7 cellular contexts compared by ENCODE assay signal in genomic region chr2:218010116-218010837, GRCh38. TPM values are rescaled to one million over a fixed set of nuclear protein-coding genes. Genes with fewer than 3 reads are reported as not detected.
DNase-seq lines count a peak whose midpoint lies in the region; ATAC-seq and TF ChIP-seq lines count a peak whose summit lies in the region.

No MANE protein-coding gene starts in this region.

- no peak overlapping the region for H3K27ac ChIP-seq in neuronal stem cell (replicated peaks; ENCODE audit: low read length)

- H3K4me3 ChIP-seq in foreskin fibroblast (ENCODE audit: low read depth in 1 of 2, low read length in 2 of 2) (peak overlapping the region; percentile 66 to 72), neuronal stem cell (ENCODE audit: low read length in 2 of 2) (peak overlapping the region in 1 of 2 donors; percentile 80)

- peak overlapping the region; percentile 72 to 80 for H3K4me3 Mint-ChIP-seq in activated T-cell treated with anti-CD3 and anti-CD28 coated beads, Interleukin-2, amount 50 U/mL, for 72 hours

- H3K36me3 Mint-ChIP-seq in activated T-cell treated with anti-CD3 and anti-CD28 coated beads, Interleukin-2, amount 50 U/mL, for 72 hours (ENCODE audit: insufficient read depth in 2 of 2), result no peaks in the 10 kb centered on the region

- H3K18ac ChIP-seq in neuronal stem cell (ENCODE audit: low read length), result peak overlapping the region; percentile 95

- H4K8ac ChIP-seq in neuronal stem cell (ENCODE audit: low read depth, low read length), result no peak overlapping the region

- TF ChIP-seq CTCF in GM12872 (IDR thresholded peaks at IDR 0.05; ENCODE audit: insufficient read depth, low read depth, low read length), result peak; percentile 17; the same call in 1 of the 3 replicates
- peak; percentile 75 for TF ChIP-seq CTCF in foreskin fibroblast (IDR thresholded peaks at IDR 0.05; ENCODE audit: low read depth, low read length)

- H3K9me3 Mint-ChIP-seq in activated T-cell treated with anti-CD3 and anti-CD28 coated beads, Interleukin-2, amount 50 U/mL, for 72 hours, result no peaks in the 10 kb centered on the region

- peak overlapping the region; percentile 53 for H2BK120ac ChIP-seq in neuronal stem cell (ENCODE audit: low read depth, low read length)

- H3K4me1 Mint-ChIP-seq in activated T-cell treated with anti-CD3 and anti-CD28 coated beads, Interleukin-2, amount 50 U/mL, for 72 hours (ENCODE audit: low read depth), result peaks cover 6% of the 10 kb centered on the region

- no peak overlapping the region for H3K14ac ChIP-seq in neuronal stem cell (ENCODE audit: low read length)

- no peaks in the 10 kb centered on the region for H3K36me3 ChIP-seq in neuronal stem cell (replicated peaks in 1 of 2; ENCODE audit: control insufficient read depth in 2 of 2, insufficient read depth in 2 of 2, low read length in 2 of 2)

- no peaks in the 10 kb centered on the region for H3K9me3 ChIP-seq in neuronal stem cell (replicated peaks in 1 of 2; ENCODE audit: control insufficient read depth in 2 of 2, insufficient read depth in 1 of 2, low read depth in 1 of 2, low read length in 2 of 2)

- DNase-seq in LoVo (ENCODE audit: low spot score) (peak; percentile 61), foreskin fibroblast (peak; percentile 50 to 84), neuronal stem cell (ENCODE audit: low spot score) (peak; percentile 51)
- peak; percentile 46 to 53 for DNase-seq in activated T-cell treated with anti-CD3 and anti-CD28 coated beads, Interleukin-2, amount 50 U/mL, for 72 hours

- H2AK5ac ChIP-seq in neuronal stem cell (ENCODE audit: low read depth, low read length), result peak overlapping the region; percentile 20

- H2BK12ac ChIP-seq in neuronal stem cell (ENCODE audit: low read length), result no peak overlapping the region

- H2BK15ac ChIP-seq in neuronal stem cell (ENCODE audit: low read length), result peak overlapping the region; percentile 95

- H3K23ac ChIP-seq in neuronal stem cell (ENCODE audit: low read depth, low read length, poor library complexity), result peak overlapping the region; percentile 26

- peaks cover 61% of the 10 kb centered on the region for H3K27me3 Mint-ChIP-seq in activated T-cell treated with anti-CD3 and anti-CD28 coated beads, Interleukin-2, amount 50 U/mL, for 72 hours (ENCODE audit: low read depth)

- no peaks in the 10 kb centered on the region for H3K79me1 ChIP-seq in neuronal stem cell (ENCODE audit: low read depth, low read length)

- H2BK5ac ChIP-seq in neuronal stem cell (ENCODE audit: low read length), result no peak overlapping the region

- WGBS in neuronal stem cell (ENCODE audit: extremely low coverage in 2 of 2, insufficient read length in 2 of 2, insufficient replicate concordance in 1 of 2), 2 donors, result no CpG with 5 or more reads among the region's 70 CpGs

- H3K4me1 ChIP-seq in neuronal stem cell (ENCODE audit: control insufficient read depth in 2 of 2, insufficient read depth in 1 of 2, low read depth in 1 of 2, low read length in 2 of 2), result peaks cover 2 to 19% of the 10 kb centered on the region in 2 donors

- peak overlapping the region; percentile 80 for H2AFZ ChIP-seq in neuronal stem cell (ENCODE audit: low read length)

- no peak overlapping the region for H4K91ac ChIP-seq in neuronal stem cell (ENCODE audit: low read depth, low read length, poor library complexity)

- peak; percentile 83 to 84 for ATAC-seq in activated T-cell treated with anti-CD3 and anti-CD28 coated beads, Interleukin-2, amount 50 U/mL, for 72 hours (replicated peaks in 1 of 2)
- ATAC-seq in GM21447 (IDR thresholded peaks at IDR 0.05; ENCODE audit: unreplicated experiment) (no peak), HG02571 (IDR thresholded peaks at IDR 0.05; ENCODE audit: unreplicated experiment) (no peak)

- peaks cover 0 to 77% (median 29%) of the 10 kb centered on the region in 3 experiments for H3K27me3 ChIP-seq in neuronal stem cell (ENCODE audit: control insufficient read depth in 3 of 3, insufficient read depth in 3 of 3, low read depth in 1 of 3, low read length in 3 of 3)

- no peak overlapping the region for H3K27ac Mint-ChIP-seq in activated T-cell treated with anti-CD3 and anti-CD28 coated beads, Interleukin-2, amount 50 U/mL, for 72 hours

- peak overlapping the region; percentile 97 for H3K4me2 ChIP-seq in neuronal stem cell (ENCODE audit: insufficient read depth, low read length, poor library complexity, severe bottlenecking)

- peak overlapping the region; percentile 80 for H3K9ac ChIP-seq in neuronal stem cell (ENCODE audit: low read depth, low read length, poor library complexity)

- no peak overlapping the region for H3K4ac ChIP-seq in neuronal stem cell (ENCODE audit: low read length)

RNA-seq across cellular contexts. Expression of gene TNS1, which starts 7.5 kb away (rescaled TPM):
- total RNA-seq in activated T-cell treated with anti-CD3 and anti-CD28 coated beads, Interleukin-2, amount 50 U/mL, for 72 hours, result under 1 TPM; 0.65 to 0.93 TPM
- 1.1 TPM for polyA plus RNA-seq in neuronal stem cell (2013, experiment 1 of 2)
- 1.3 TPM for polyA plus RNA-seq in neuronal stem cell (2013, experiment 2 of 2)

RNA-seq across cellular contexts. Expression of gene RUFY4, which starts 58.8 kb away (rescaled TPM):
- 1 to 10 TPM in 1 of 2 donors, under 1 TPM in 1; 0.84 to 1.9 TPM for total RNA-seq in activated T-cell treated with anti-CD3 and anti-CD28 coated beads, Interleukin-2, amount 50 U/mL, for 72 hours
- polyA plus RNA-seq in neuronal stem cell (2013, experiment 1 of 2), result not detected
- 0.08 TPM for polyA plus RNA-seq in neuronal stem cell (2013, experiment 2 of 2)

Comparison
In these comparisons a context has a peak if more than half of its experiments do, and no peak if none do; other contexts are left out.
1. ATAC-seq: peak in activated T-cell treated with anti-CD3 and anti-CD28 coated beads, Interleukin-2, amount 50 U/mL, for 72 hours (2 of 2); none in GM21447 (single experiment) and HG02571 (single experiment).
2. Peak in every context shown above with its lines, with median percentiles within 50 percentile points of each other: DNase-seq.